In genomic region chr16:64751906-64752305, GRCh38 we compare ENCODE assay signal across 20 cellular contexts.
DNase-seq lines count a peak whose midpoint lies in the region; ATAC-seq and TF ChIP-seq lines count a peak whose summit lies in the region.
"Had no signal": no experiment of that assay in that cellular context is flagged by ENCODE, and none has a peak within 500 bp of the region (broad histone marks: within the 10 kb centered on the region; RNA-seq: fewer than 3 reads in every experiment).

No MANE protein-coding gene starts in this region.

- no peaks in the 10 kb centered on the region for H3K79me2 ChIP-seq in ACC112 (ENCODE audit: control insufficient read depth, insufficient read depth, low read length, unreplicated experiment)

- peaks cover 8% of the 10 kb centered on the region for H3K4me1 ChIP-seq in ACC112 (ENCODE audit: control insufficient read depth, insufficient read depth, low read length, unreplicated experiment)
- H3K4me1 ChIP-seq: psoas muscle, upper lobe of right lung had no signal

- TF ChIP-seq CTCF in HFFc6 (IDR thresholded peaks at IDR 0.05) (no peak), cardiac fibroblast (IDR thresholded peaks at IDR 0.05; ENCODE audit: low read depth, low read length) (no peak)

- H3K27me3 ChIP-seq in ACC112 (ENCODE audit: insufficient read depth, low read length) = no peaks in the 10 kb centered on the region
- H3K27me3 ChIP-seq: upper lobe of right lung had no signal

- H3K36me3 ChIP-seq in ACC112 (ENCODE audit: insufficient read depth, low read length) = no peaks in the 10 kb centered on the region
- H3K36me3 ChIP-seq: upper lobe of right lung had no signal

- no peaks in the 10 kb centered on the region for H3K9me3 Mint-ChIP-seq in HFFc6

- no peaks in the 10 kb centered on the region for H3K36me3 Mint-ChIP-seq in HFFc6 (ENCODE audit: low read depth)
- H3K36me3 Mint-ChIP-seq: activated naive CD8-positive, alpha-beta T cell treated with anti-CD3 and anti-CD28 coated beads, Interleukin-2, amount 10 ng/mL, durations not matched to agents 7 days and 5 days; naive B cell had no signal

- no peak overlapping the region for H3K27ac Mint-ChIP-seq in HFFc6
- H3K27ac Mint-ChIP-seq: activated naive CD8-positive, alpha-beta T cell treated with anti-CD3 and anti-CD28 coated beads, Interleukin-2, amount 10 ng/mL, durations not matched to agents 7 days and 5 days; CD4-positive, alpha-beta memory T cell; naive B cell; stimulated activated naive CD8-positive, alpha-beta T cell treated with anti-CD3 and anti-CD28 coated beads, Interleukin-15, Interleukin-2, amounts not matched to agents 100 ng/mL and 50 ng/mL, for 24 hours had no signal

- no peak for ATAC-seq in HG02884 (IDR thresholded peaks at IDR 0.05; ENCODE audit: unreplicated experiment)
- ATAC-seq: activated T-cell treated with anti-CD3 and anti-CD28 coated beads, Interleukin-2, amount 50 U/mL, for 4 hours; HCT116; psoas muscle; upper lobe of right lung had no signal

- no peak overlapping the region for H3K4me3 Mint-ChIP-seq in HFFc6
- H3K4me3 Mint-ChIP-seq: activated naive CD8-positive, alpha-beta T cell treated with anti-CD3 and anti-CD28 coated beads, Interleukin-2, amount 10 ng/mL, durations not matched to agents 7 days and 5 days; activated T-cell treated with anti-CD3 and anti-CD28 coated beads, Interleukin-2, amount 50 U/mL, for 4 hours; CD4-positive, alpha-beta memory T cell; naive B cell; stimulated activated naive CD8-positive, alpha-beta T cell treated with anti-CD3 and anti-CD28 coated beads, Interleukin-15, Interleukin-2, amounts not matched to agents 100 ng/mL and 50 ng/mL, for 24 hours had no signal

- no peak overlapping the region for H3K27ac ChIP-seq in ACC112 (ENCODE audit: low read depth, low read length)
- H3K27ac ChIP-seq: psoas muscle, upper lobe of right lung had no signal

- H3K4me1 Mint-ChIP-seq in HFFc6 (ENCODE audit: low read depth) = peaks cover 9% of the 10 kb centered on the region
- H3K4me1 Mint-ChIP-seq: activated naive CD8-positive, alpha-beta T cell treated with anti-CD3 and anti-CD28 coated beads, Interleukin-2, amount 10 ng/mL, durations not matched to agents 7 days and 5 days; CD4-positive, alpha-beta memory T cell; naive B cell had no signal

- H3K4me3 ChIP-seq in ACC112 (ENCODE audit: low read depth, low read length) (no peak overlapping the region), cardiac fibroblast (replicated peaks in 1 of 2; ENCODE audit: low read depth in 2 of 2, low read length in 2 of 2) (no peak overlapping the region)
- H3K4me3 ChIP-seq: psoas muscle, upper lobe of right lung had no signal

- H3K27me3 Mint-ChIP-seq in HFFc6 (ENCODE audit: insufficient read depth) = peaks cover 7% of the 10 kb centered on the region
- H3K27me3 Mint-ChIP-seq: activated naive CD8-positive, alpha-beta T cell treated with anti-CD3 and anti-CD28 coated beads, Interleukin-2, amount 10 ng/mL, durations not matched to agents 7 days and 5 days; CD4-positive, alpha-beta memory T cell; naive B cell; stimulated activated naive CD8-positive, alpha-beta T cell treated with anti-CD3 and anti-CD28 coated beads, Interleukin-15, Interleukin-2, amounts not matched to agents 100 ng/mL and 50 ng/mL, for 24 hours had no signal

- peak; percentile 81 for DNase-seq in HFFc6
- peak; percentile 7 to 81 for DNase-seq in cardiac fibroblast (ENCODE audit: low read depth in 2 of 2)
- DNase-seq in iris pigment epithelial cell (ENCODE audit: low read depth) = peak; percentile 84
- no peak for DNase-seq in putamen (ENCODE audit: low spot score)
- DNase-seq in SHP77 treated with DMSO at 0.1 percent for 48 hours (lab: John Stamatoyannopoulos, UW) = no peak
- no peak for DNase-seq in retina
- DNase-seq: 8988T; activated naive CD8-positive, alpha-beta T cell treated with anti-CD3 and anti-CD28 coated beads, Interleukin-2, amount 10 ng/mL, durations not matched to agents 7 days and 5 days; activated T-cell treated with anti-CD3 and anti-CD28 coated beads, Interleukin-2, amount 50 U/mL, for 4 hours; CD4-positive, alpha-beta memory T cell; naive B cell; NCI-H1694; NCI-H446 treated with DMSO at 0.1 percent for 48 hours; psoas muscle; T-helper 1 cell; upper lobe of right lung had no signal

- peak overlapping the region; percentile 25 for H2AFZ ChIP-seq in ACC112 (ENCODE audit: low read length, unreplicated experiment)

Comparison
In these comparisons a context has a peak if more than half of its experiments do, and no peak if none do; other contexts are left out.
1. DNase-seq: peak in HFFc6 (single experiment), cardiac fibroblast (2 of 2) and iris pigment epithelial cell (single experiment); none in putamen (single experiment), SHP77 treated with DMSO at 0.1 percent for 48 hours (single experiment) and retina (single experiment).